In genomic region chr1:78032964-78033796, GRCh38 we compare ENCODE assay signal across 27 cellular contexts. TPM values are rescaled to one million over a fixed set of nuclear protein-coding genes. Genes with fewer than 3 reads are reported as not detected.
DNase-seq lines count a peak whose midpoint lies in the region; ATAC-seq, FAIRE-seq and TF ChIP-seq lines count a peak whose summit lies in the region.
"Had no signal": no experiment of that assay in that cellular context is flagged by ENCODE, and none has a peak within 500 bp of the region (broad histone marks: within the 10 kb centered on the region; RNA-seq: fewer than 3 reads in every experiment).

No MANE protein-coding gene starts in this region.

- DNase-seq in HepG2 (ENCODE audit: low spot score) (no peak), right lobe of liver (no peak), body of pancreas (no peak), fibroblast of the aortic adventitia (ENCODE audit: low read depth) (peak; percentile 36), suprapubic skin (ENCODE audit: low spot score in 2 of 2) (no peak), NCI-H69 (lab: John Stamatoyannopoulos, UW) (no peak), mesenteric fat pad (ENCODE audit: low spot score) (no peak)
- DNase-seq in stimulated activated CD4-positive, alpha-beta T cell treated with anti-CD3 and anti-CD28 coated beads, Interleukin-4, amount 100 ng/mL, for 1 hour, result no peak
- DNase-seq: ACHN; activated CD4-positive, alpha-beta T cell treated with anti-CD3 and anti-CD28 coated beads for 36 hours; activated effector memory CD4-positive, alpha-beta T cell treated with anti-CD3 and anti-CD28 coated beads, Interleukin-2, amount 50 U/mL, for 16 hours; activated naive CD8-positive, alpha-beta T cell treated with anti-CD3 and anti-CD28 coated beads, Interleukin-2, amount 10 ng/mL, durations not matched to agents 7 days and 5 days; colonic mucosa; COR-L47; DMS79 treated with DMSO at 0.1 percent for 48 hours; endodermal cell; NCI-H1417 treated with DMSO at 0.1 percent for 48 hours; NCI-H510A; Peyer's patch; posterior cingulate gyrus; sigmoid colon; stimulated activated CD8-positive, alpha-beta memory T cell treated with anti-CD3 and anti-CD28 coated beads, Interleukin-4, amount 100 ng/mL, for 48 hours; stomach; T-helper 17 cell had no signal

- TF ChIP-seq CTCF in HepG2 (CRISPR knock-in tag; IDR thresholded peaks at IDR 0.05) (no peak), right lobe of liver (IDR thresholded peaks at IDR 0.05) (no peak), body of pancreas (IDR thresholded peaks at IDR 0.05) (no peak), fibroblast of the aortic adventitia (IDR thresholded peaks at IDR 0.05; ENCODE audit: insufficient read depth, low read length) (no peak), suprapubic skin (IDR thresholded peaks at IDR 0.05) (no peak)

- FAIRE-seq in HepG2 (lab: Jason Lieb, UNC), result no peak

- H3K27ac ChIP-seq in HepG2 (ENCODE audit: extremely low read length, insufficient read depth, low read length), result no peak overlapping the region
- H3K27ac ChIP-seq in right lobe of liver, result no peak overlapping the region
- peak overlapping the region in 2 of 4 donors; percentile 31 to 42 for H3K27ac ChIP-seq in body of pancreas
- H3K27ac ChIP-seq in suprapubic skin, result peak overlapping the region; percentile 68
- H3K27ac ChIP-seq: BLaER1 treated with 17β-estradiol and CSF1 and Interleukin-3, amounts not matched to agents 10 nM and 100 nM; colonic mucosa; Peyer's patch; sigmoid colon; stomach; tibial nerve had no signal

- H3K36me3 ChIP-seq in HepG2 (replicated peaks in 1 of 2; ENCODE audit: control insufficient read depth in 1 of 2, insufficient read depth in 2 of 2, low read length in 2 of 2), result no peaks in the 10 kb centered on the region
- no peaks in the 10 kb centered on the region for H3K36me3 ChIP-seq in right lobe of liver
- no peaks in the 10 kb centered on the region for H3K36me3 ChIP-seq in body of pancreas (replicated peaks in 1 of 2; ENCODE audit: insufficient read depth in 1 of 2, low read depth in 2 of 2)
- H3K36me3 ChIP-seq in suprapubic skin, result no peaks in the 10 kb centered on the region
- H3K36me3 ChIP-seq: BLaER1 treated with 17β-estradiol and CSF1 and Interleukin-3, amounts not matched to agents 10 nM and 100 nM; colonic mucosa; Peyer's patch; sigmoid colon; stomach; tibial nerve had no signal

- no peaks in the 10 kb centered on the region for H4K20me1 ChIP-seq in HepG2 (ENCODE audit: insufficient read depth, low read length)
- H4K20me1 ChIP-seq: BLaER1 treated with 17β-estradiol and CSF1 and Interleukin-3, amounts not matched to agents 10 nM and 100 nM had no signal

- intact Hi-C loops in HepG2 (cut with micrococcal nuclease; ENCODE audit: unreplicated experiment) (no loop called here), right lobe of liver (cut with DNase I) (no loop called here), body of pancreas (cut with DNase I) (no loop called here)

- ATAC-seq in HepG2 (peak; percentile 52; the same call in 2 of the 3 replicates), right lobe of liver (no peak), body of pancreas (peak; percentile 59)
- ATAC-seq: activated CD4-positive, alpha-beta T cell treated with anti-CD3 and anti-CD28 coated beads for 36 hours; left lobe of liver; T-helper 17 cell had no signal

- CTCF ChIA-PET in HepG2 (lab: Yijun Ruan, JAX; ENCODE audit: low intra/inter-chr PET ratio, low total read pairs), result no interaction called here

- H3K4me3 ChIP-seq in HepG2 (replicated peaks in 1 of 3; ENCODE audit: insufficient read depth in 1 of 3, low read depth in 2 of 3, low read length in 3 of 3) (no peak overlapping the region), right lobe of liver (no peak overlapping the region), body of pancreas (no peak overlapping the region), fibroblast of the aortic adventitia (ENCODE audit: low read depth, low read length) (no peak overlapping the region), suprapubic skin (no peak overlapping the region)
- H3K4me3 ChIP-seq: BLaER1 treated with 17β-estradiol and CSF1 and Interleukin-3, amounts not matched to agents 10 nM and 100 nM; colonic mucosa; Peyer's patch; sigmoid colon; stomach; tibial nerve had no signal

- BruUV-seq in HepG2 (replicated peaks; lab: Mats Ljungman, UMichigan), result no TSS peak

- 22% methylated on average over 4 of the region's 4 CpGs for WGBS in HepG2 (ENCODE audit: low lambda C conversion rate)
- 64% methylated on average over 4 of the region's 4 CpGs for whole genome bisulfite sequencing in right lobe of liver (ENCODE audit: insufficient coverage, low coverage, low lambda C conversion rate, missing lambda C conversion rate)
- WGBS in body of pancreas, 2 donors, result 51 to 54% methylated on average over 4 of the region's 4 CpGs
- 57% methylated on average over 4 of the region's 4 CpGs for WGBS in suprapubic skin

- TF ChIP-seq POLR2A in HepG2 (IDR thresholded peaks at IDR 0.05; ENCODE audit: insufficient read depth in 1 of 2, low read depth in 2 of 2, low read length in 2 of 2) (no peak), right lobe of liver (IDR thresholded peaks at IDR 0.05) (no peak), body of pancreas (IDR thresholded peaks at IDR 0.05) (no peak), suprapubic skin (IDR thresholded peaks at IDR 0.05) (no peak)

- H3K27me3 ChIP-seq in HepG2 (ENCODE audit: control insufficient read depth in 1 of 2, insufficient read depth in 2 of 2, low read length in 2 of 2), result no peaks in the 10 kb centered on the region; a peak in 1 of 5 replicates
- H3K27me3 ChIP-seq in right lobe of liver, result no peaks in the 10 kb centered on the region
- H3K27me3 ChIP-seq in body of pancreas, result no peaks in the 10 kb centered on the region
- no peaks in the 10 kb centered on the region for H3K27me3 ChIP-seq in suprapubic skin
- H3K27me3 ChIP-seq: BLaER1 treated with 17β-estradiol and CSF1 and Interleukin-3, amounts not matched to agents 10 nM and 100 nM; colonic mucosa; Peyer's patch; sigmoid colon; stomach; tibial nerve had no signal

- TF ChIP-seq EP300 in HepG2 (IDR thresholded peaks at IDR 0.05; ENCODE audit: low read depth in 2 of 2, low read length in 2 of 2) (no peak), HepG2 (CRISPR knock-in tag; IDR thresholded peaks at IDR 0.05; ENCODE audit: borderline replicate concordance) (no peak), suprapubic skin (IDR thresholded peaks at IDR 0.05) (no peak)

- TF ChIP-seq RAD21 in HepG2 (CRISPR knock-in tag; IDR thresholded peaks at IDR 0.05), result no peak

- H3K4me1 ChIP-seq in HepG2 (ENCODE audit: insufficient read depth, low read length) (0 out of 2 replicates have a peak, but pooled peaks cover 3% of the 10 kb centered on the region), right lobe of liver (no peaks in the 10 kb centered on the region), body of pancreas (peaks cover 23% of the 10 kb centered on the region), suprapubic skin (peaks cover 7% of the 10 kb centered on the region)
- H3K4me1 ChIP-seq: BLaER1 treated with 17β-estradiol and CSF1 and Interleukin-3, amounts not matched to agents 10 nM and 100 nM; colonic mucosa; Peyer's patch; tibial nerve had no signal

- POLR2A ChIA-PET in HepG2 (lab: Yijun Ruan, JAX), result interaction anchor here (1.6 kb wide), 1 partner anchor 29 kb away, joined by 4 read pairs; the partner anchor contains the start of gene DNAJB4

- no peak overlapping the region; the same call in 1 of the 2 replicates for H3K4me2 ChIP-seq in HepG2 (ENCODE audit: low read depth, low read length)
- H3K4me2 ChIP-seq: BLaER1 treated with 17β-estradiol and CSF1 and Interleukin-3, amounts not matched to agents 10 nM and 100 nM had no signal

- H3K9me3 ChIP-seq in HepG2 (ENCODE audit: low read length) (no peaks in the 10 kb centered on the region), right lobe of liver (no peaks in the 10 kb centered on the region), body of pancreas (no peaks in the 10 kb centered on the region), suprapubic skin (no peaks in the 10 kb centered on the region)
- H3K9me3 ChIP-seq: BLaER1 treated with 17β-estradiol and CSF1 and Interleukin-3, amounts not matched to agents 10 nM and 100 nM; colonic mucosa; Peyer's patch; sigmoid colon; stomach; tibial nerve had no signal

- in situ Hi-C loops in HepG2 (cut with HindIII; ENCODE audit: extremely low pct_ligation_motif_present, low pct_unique_long_range_greater_than_20kb), result no loop called here

- no peak overlapping the region for H2AFZ ChIP-seq in HepG2 (ENCODE audit: low read length)

- no peaks in the 10 kb centered on the region for H3K79me2 ChIP-seq in HepG2 (ENCODE audit: insufficient read depth, low read length)

- H3K9ac ChIP-seq in HepG2 (ENCODE audit: insufficient read depth, low read depth, low read length), result no peak overlapping the region
- H3K9ac ChIP-seq: BLaER1 treated with 17β-estradiol and CSF1 and Interleukin-3, amounts not matched to agents 10 nM and 100 nM had no signal

RNA-seq across cellular contexts. Expression of gene GIPC2, which starts 12.6 kb away (rescaled TPM):
- total RNA-seq in HepG2 (2016; rRNA removed; fragmentation: Illumina TruSeq; extraction: Trizol) (21.6 and 39.7 TPM in 2 replicates), right lobe of liver (1 to 10 TPM; 4.7 to 9.8 (median 7.0) TPM), body of pancreas (10 to 100 TPM; 19.2 to 20.1 TPM), fibroblast of the aortic adventitia (ENCODE audit: low replicate concordance) (0.63 and 0.74 TPM in 2 replicates), suprapubic skin (1 to 10 TPM; 4.2 to 5.9 (median 4.5) TPM), mesenteric fat pad (2.7 TPM)
- 2.0 and 2.2 TPM in 2 replicates for total RNA-seq in HepG2 (2016; cell fraction: cytosol; rRNA removed; fragmentation: Illumina TruSeq; extraction: Trizol; ENCODE audit: low read depth)
- total RNA-seq in HepG2 (2016; cell fraction: insoluble cytoplasmic fraction; rRNA removed; fragmentation: Illumina TruSeq; extraction: Trizol), result 22.5 and 39.5 TPM in 2 replicates
- total RNA-seq in HepG2 (2016; cell fraction: membrane; rRNA removed; fragmentation: Illumina TruSeq; extraction: Trizol), result 8.3 and 9.4 TPM in 2 replicates
- total RNA-seq in HepG2 (2016; cell fraction: nucleus; rRNA removed; fragmentation: Illumina TruSeq; extraction: Trizol), result 21.2 and 21.7 TPM in 2 replicates
- polyA plus RNA-seq in HepG2 (2011; rRNA removed), result 5.1 and 6.1 TPM in 2 replicates
- 2.9 and 4.8 TPM in 2 replicates for polyA plus RNA-seq in HepG2 (2011; cell fraction: cytosol; rRNA removed)
- 2.7 and 4.2 TPM in 2 replicates for polyA plus RNA-seq in HepG2 (2011; cell fraction: nucleus; rRNA removed)
- polyA plus RNA-seq in HepG2 (2012), result 10.6 and 16.9 TPM in 2 replicates
- polyA plus RNA-seq in HepG2 (2016; cell fraction: cytosol; fragmentation: Illumina TruSeq; extraction: Trizol; ENCODE audit: low read depth), result 1.9 and 2.2 TPM in 2 replicates
- 39.5 and 45.6 TPM in 2 replicates for polyA plus RNA-seq in HepG2 (2016; cell fraction: insoluble cytoplasmic fraction; fragmentation: Illumina TruSeq; extraction: Trizol; ENCODE audit: low read depth)
- polyA plus RNA-seq in HepG2 (2016; cell fraction: membrane; fragmentation: Illumina TruSeq; extraction: Trizol; ENCODE audit: low read depth), result 6.7 and 7.1 TPM in 2 replicates
- polyA plus RNA-seq in HepG2 (2016; cell fraction: nucleus; fragmentation: Illumina TruSeq; extraction: Trizol; ENCODE audit: insufficient read depth, low read depth), result 14.6 and 15.7 TPM in 2 replicates
- polyA minus RNA-seq in HepG2 (2011; rRNA and poly(A)+ RNA removed; ENCODE audit: low replicate concordance), result 3.5 TPM in 1 of 2 replicates, not detected in the other
- polyA minus RNA-seq in HepG2 (2011; cell fraction: cytosol; rRNA and poly(A)+ RNA removed), result 6.9 and 7.6 TPM in 2 replicates
- 27.6 and 32.6 TPM in 2 replicates for polyA minus RNA-seq in HepG2 (2011; cell fraction: nucleus; rRNA and poly(A)+ RNA removed)

RNA-seq across cellular contexts. Expression of gene DNAJB4, which starts 28.4 kb away (rescaled TPM):
- 18.6 and 25.7 TPM in 2 replicates for total RNA-seq in HepG2 (2016; rRNA removed; fragmentation: Illumina TruSeq; extraction: Trizol)
- 2.7 and 3.0 TPM in 2 replicates for total RNA-seq in HepG2 (2016; cell fraction: cytosol; rRNA removed; fragmentation: Illumina TruSeq; extraction: Trizol; ENCODE audit: low read depth)
- 16.9 and 25.9 TPM in 2 replicates for total RNA-seq in HepG2 (2016; cell fraction: insoluble cytoplasmic fraction; rRNA removed; fragmentation: Illumina TruSeq; extraction: Trizol)
- total RNA-seq in HepG2 (2016; cell fraction: membrane; rRNA removed; fragmentation: Illumina TruSeq; extraction: Trizol), result 5.7 and 9.7 TPM in 2 replicates
- 14.1 and 15.4 TPM in 2 replicates for total RNA-seq in HepG2 (2016; cell fraction: nucleus; rRNA removed; fragmentation: Illumina TruSeq; extraction: Trizol)
- 3.0 and 4.4 TPM in 2 replicates for polyA plus RNA-seq in HepG2 (2011; rRNA removed)
- polyA plus RNA-seq in HepG2 (2011; cell fraction: cytosol; rRNA removed), result 2.3 and 2.8 TPM in 2 replicates
- 4.2 and 4.7 TPM in 2 replicates for polyA plus RNA-seq in HepG2 (2011; cell fraction: nucleus; rRNA removed)
- 9.3 and 9.6 TPM in 2 replicates for polyA plus RNA-seq in HepG2 (2012)
- polyA plus RNA-seq in HepG2 (2016; cell fraction: cytosol; fragmentation: Illumina TruSeq; extraction: Trizol; ENCODE audit: low read depth), result 0.76 and 1.0 TPM in 2 replicates
- polyA plus RNA-seq in HepG2 (2016; cell fraction: insoluble cytoplasmic fraction; fragmentation: Illumina TruSeq; extraction: Trizol; ENCODE audit: low read depth), result 17.4 and 17.8 TPM in 2 replicates
- 2.1 and 2.3 TPM in 2 replicates for polyA plus RNA-seq in HepG2 (2016; cell fraction: membrane; fragmentation: Illumina TruSeq; extraction: Trizol; ENCODE audit: low read depth)
- 14.1 and 15.4 TPM in 2 replicates for polyA plus RNA-seq in HepG2 (2016; cell fraction: nucleus; fragmentation: Illumina TruSeq; extraction: Trizol; ENCODE audit: insufficient read depth, low read depth)
- polyA minus RNA-seq in HepG2 (2011; rRNA and poly(A)+ RNA removed; ENCODE audit: low replicate concordance), result 3.2 and 9.2 TPM in 2 replicates
- polyA minus RNA-seq in HepG2 (2011; cell fraction: cytosol; rRNA and poly(A)+ RNA removed), result 5.0 and 5.2 TPM in 2 replicates
- 15.8 and 16.3 TPM in 2 replicates for polyA minus RNA-seq in HepG2 (2011; cell fraction: nucleus; rRNA and poly(A)+ RNA removed)
- total RNA-seq in right lobe of liver, result 10 to 100 TPM; 10.9 to 21.7 (median 14.4) TPM
- 10 to 100 TPM; 20.2 to 24.1 TPM for total RNA-seq in body of pancreas
- total RNA-seq in fibroblast of the aortic adventitia (ENCODE audit: low replicate concordance), result 42.0 and 52.7 TPM in 2 replicates
- 10 to 100 TPM; 16.8 to 30.2 (median 24.9) TPM for total RNA-seq in suprapubic skin
- total RNA-seq in mesenteric fat pad, result 25.2 TPM

RNA-seq across cellular contexts. Expression of gene FUBP1, which starts 54.3 kb away (rescaled TPM):
- total RNA-seq in HepG2 (2016; rRNA removed; fragmentation: Illumina TruSeq; extraction: Trizol) (166 and 192 TPM in 2 replicates), right lobe of liver (10 to 100 TPM; 21.7 to 38.5 (median 35.6) TPM), body of pancreas (10 to 100 TPM; 56.7 to 63.8 TPM), fibroblast of the aortic adventitia (ENCODE audit: low replicate concordance) (32.4 and 87.7 TPM in 2 replicates), suprapubic skin (100 to 1,000 TPM in 1 of 4 donors, 10 to 100 TPM in 3; 57.9 to 178 (median 68.5) TPM), mesenteric fat pad (93.6 TPM)
- 14.8 and 18.6 TPM in 2 replicates for total RNA-seq in HepG2 (2016; cell fraction: cytosol; rRNA removed; fragmentation: Illumina TruSeq; extraction: Trizol; ENCODE audit: low read depth)
- 164 and 178 TPM in 2 replicates for total RNA-seq in HepG2 (2016; cell fraction: insoluble cytoplasmic fraction; rRNA removed; fragmentation: Illumina TruSeq; extraction: Trizol)
- 33.3 and 42.9 TPM in 2 replicates for total RNA-seq in HepG2 (2016; cell fraction: membrane; rRNA removed; fragmentation: Illumina TruSeq; extraction: Trizol)
- total RNA-seq in HepG2 (2016; cell fraction: nucleus; rRNA removed; fragmentation: Illumina TruSeq; extraction: Trizol), result 243 and 259 TPM in 2 replicates
- 97.5 and 98.1 TPM in 2 replicates for polyA plus RNA-seq in HepG2 (2011; rRNA removed)
- 50.6 and 52.7 TPM in 2 replicates for polyA plus RNA-seq in HepG2 (2011; cell fraction: cytosol; rRNA removed)
- polyA plus RNA-seq in HepG2 (2011; cell fraction: nucleus; rRNA removed), result 159 and 189 TPM in 2 replicates
- 106 and 122 TPM in 2 replicates for polyA plus RNA-seq in HepG2 (2012)
- 6.8 and 8.4 TPM in 2 replicates for polyA plus RNA-seq in HepG2 (2016; cell fraction: cytosol; fragmentation: Illumina TruSeq; extraction: Trizol; ENCODE audit: low read depth)
- 165 and 171 TPM in 2 replicates for polyA plus RNA-seq in HepG2 (2016; cell fraction: insoluble cytoplasmic fraction; fragmentation: Illumina TruSeq; extraction: Trizol; ENCODE audit: low read depth)
- polyA plus RNA-seq in HepG2 (2016; cell fraction: membrane; fragmentation: Illumina TruSeq; extraction: Trizol; ENCODE audit: low read depth), result 18.5 and 22.5 TPM in 2 replicates
- 212 and 220 TPM in 2 replicates for polyA plus RNA-seq in HepG2 (2016; cell fraction: nucleus; fragmentation: Illumina TruSeq; extraction: Trizol; ENCODE audit: insufficient read depth, low read depth)
- 143 and 421 TPM in 2 replicates for polyA minus RNA-seq in HepG2 (2011; rRNA and poly(A)+ RNA removed; ENCODE audit: low replicate concordance)
- 53.6 and 56.2 TPM in 2 replicates for polyA minus RNA-seq in HepG2 (2011; cell fraction: cytosol; rRNA and poly(A)+ RNA removed)
- 426 and 458 TPM in 2 replicates for polyA minus RNA-seq in HepG2 (2011; cell fraction: nucleus; rRNA and poly(A)+ RNA removed)

Comparison
In these comparisons a context has a peak if more than half of its experiments do, and no peak if none do; other contexts are left out.
1. ATAC-seq: peak in HepG2 (single experiment) and body of pancreas (single experiment); none in right lobe of liver (0 of 4).